Comparison of ENCODE assay signal across 20 cellular contexts in the genomic region with DNA sequence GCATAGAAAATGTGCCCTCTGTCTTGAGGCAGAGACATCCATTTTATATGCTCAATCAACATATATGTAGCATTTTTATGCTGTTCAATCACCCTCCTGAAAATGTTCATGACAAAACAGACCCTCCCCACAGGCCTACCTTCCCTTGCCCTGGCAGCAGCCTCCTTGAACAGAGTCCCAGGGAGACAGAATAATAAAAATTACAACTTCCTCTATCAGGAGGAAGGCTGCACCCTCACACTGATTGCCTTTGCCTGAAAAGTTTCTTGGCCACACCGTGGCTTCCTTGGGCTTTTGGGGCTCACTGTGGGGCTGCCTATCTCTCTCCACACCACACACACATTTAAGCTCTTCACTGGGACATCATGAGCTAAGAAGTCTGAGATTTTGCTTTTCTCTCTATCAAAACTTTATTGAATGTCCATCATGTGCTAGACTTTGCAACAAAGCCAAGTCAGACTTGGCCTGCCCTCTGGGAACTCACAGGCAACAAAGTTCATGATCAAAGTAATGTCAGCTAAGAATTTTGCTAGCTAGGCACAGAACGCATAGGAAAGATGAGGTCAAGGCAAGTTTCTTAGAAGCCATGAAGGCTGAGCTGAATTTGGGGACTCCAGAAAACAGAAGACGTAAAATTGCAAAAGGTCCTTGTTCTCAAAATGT.
DNase-seq lines count a peak whose midpoint lies in the region; ATAC-seq and TF ChIP-seq lines count a peak whose summit lies in the region.
"Had no signal": no experiment of that assay in that cellular context is flagged by ENCODE, and none has a peak within 500 bp of the region (broad histone marks: within the 10 kb centered on the region; RNA-seq: fewer than 3 reads in every experiment).

No MANE protein-coding gene starts in this region.

- no peaks in the 10 kb centered on the region for H3K27me3 ChIP-seq in lung (ENCODE audit: control insufficient read depth, insufficient read depth)
- peaks cover 0 to 7% (median 0%) of the 10 kb centered on the region in 7 donors for H3K27me3 ChIP-seq in spleen (replicated peaks in 1 of 7)
- H3K27me3 ChIP-seq: SJSA1 had no signal

- no peak for TF ChIP-seq POLR2A in spleen (IDR thresholded peaks at IDR 0.05)

- CTCF ChIA-PET in activated CD8-positive, alpha-beta memory T cell treated with anti-CD3 and anti-CD28 coated beads, Interleukin-2, amount 10 ng/mL, durations not matched to agents 7 days and 5 days (lab: Charles Lee), result no interaction called here
- CTCF ChIA-PET in activated B cell treated with CpG ODN at 0.5 μM for 24 hours (lab: Charles Lee), result no interaction called here

- intact Hi-C loops in activated B cell treated with CpG ODN at 0.5 μM for 24 hours (cut with micrococcal nuclease) (loop anchor here (5.0 kb wide), 1 partner anchor 485 kb away; no protein-coding TSS in a partner anchor), spleen (cut with DNase I; ENCODE audit: low total_unique reads) (no loop called here)

- TF ChIP-seq CTCF in activated B cell treated with CpG ODN at 0.5 μM for 24 hours (IDR thresholded peaks at IDR 0.05) (no peak), lung (IDR thresholded peaks at IDR 0.05; ENCODE audit: control extremely low read depth, extremely low read depth) (no peak), spleen (IDR thresholded peaks at IDR 0.05 in 8 of 11, conservative IDR thresholded peaks at IDR 0.05 in 3 of 11) (no peak)

- peaks cover 21% of the 10 kb centered on the region for H3K36me3 Mint-ChIP-seq in activated CD8-positive, alpha-beta memory T cell treated with anti-CD3 and anti-CD28 coated beads, Interleukin-2, amount 10 ng/mL, durations not matched to agents 7 days and 5 days
- no peaks in the 10 kb centered on the region for H3K36me3 Mint-ChIP-seq in activated B cell treated with CpG ODN at 0.5 μM for 24 hours (ENCODE audit: low read depth)

- DNase-seq in activated CD8-positive, alpha-beta memory T cell treated with anti-CD3 and anti-CD28 coated beads, Interleukin-2, amount 10 ng/mL, durations not matched to agents 7 days and 5 days, result peak; percentile 33
- DNase-seq in activated CD8-positive, alpha-beta memory T cell treated with anti-CD3 and anti-CD28 coated beads, Interleukin-2, amount 50 U/mL, for 48 hours, result no peak
- no peak for DNase-seq in activated B cell treated with CpG ODN at 0.5 μM for 24 hours
- peak; percentile 25 for DNase-seq in lung (ENCODE audit: low spot score)
- no peak for DNase-seq in D341Med (ENCODE audit: low spot score)
- DNase-seq in spleen, result no peak
- DNase-seq: DMS 273 treated with DMSO at 0.1 percent for 48 hours, GF-D8, H7, IMR-90, NCI-H1436, NCI-H2029, NCI-H2171, NCI-H446, NCI-H69, PC-9 had no signal

- no peak overlapping the region for H3K27ac Mint-ChIP-seq in activated CD8-positive, alpha-beta memory T cell treated with anti-CD3 and anti-CD28 coated beads, Interleukin-2, amount 10 ng/mL, durations not matched to agents 7 days and 5 days
- peak overlapping the region; percentile 59 for H3K27ac Mint-ChIP-seq in activated B cell treated with CpG ODN at 0.5 μM for 24 hours

- POLR2A ChIA-PET in activated B cell treated with CpG ODN at 0.5 μM for 24 hours (lab: Charles Lee), result interaction anchor here (0.6 to 8.2 kb wide), 4 partner anchors 53 to 101 kb away, joined by 3 to 100 read pairs (median 8); a partner anchor contains a TSS

- H3K27me3 Mint-ChIP-seq in activated CD8-positive, alpha-beta memory T cell treated with anti-CD3 and anti-CD28 coated beads, Interleukin-2, amount 10 ng/mL, durations not matched to agents 7 days and 5 days, result peaks cover 17% of the 10 kb centered on the region
- H3K27me3 Mint-ChIP-seq in activated B cell treated with CpG ODN at 0.5 μM for 24 hours, result peaks cover 5% of the 10 kb centered on the region

- peaks cover 0 to 3% of the 10 kb centered on the region in 2 donors for H3K4me1 ChIP-seq in lung (ENCODE audit: control insufficient read depth in 2 of 2, insufficient read depth in 2 of 2, low read length in 2 of 2)
- peaks cover 0 to 12% (median 0%) of the 10 kb centered on the region in 6 donors for H3K4me1 ChIP-seq in spleen

- no peak for ATAC-seq in activated CD8-positive, alpha-beta memory T cell treated with anti-CD3 and anti-CD28 coated beads, Interleukin-2, amount 10 ng/mL, durations not matched to agents 7 days and 5 days
- no peak for ATAC-seq in activated B cell treated with CpG ODN at 0.5 μM for 24 hours (ENCODE audit: low read depth)
- no peak for ATAC-seq in lung (ENCODE audit: insufficient read depth, low FRiP score)
- ATAC-seq in HG03565 (IDR thresholded peaks at IDR 0.05; ENCODE audit: unreplicated experiment), result no peak
- ATAC-seq: A549 had no signal

- peaks cover 0 to 1% of the 10 kb centered on the region in 2 donors for H3K9me3 ChIP-seq in lung (ENCODE audit: control insufficient read depth in 2 of 2, insufficient read depth in 1 of 2, low read length in 1 of 2)
- H3K9me3 ChIP-seq in spleen, result peaks cover 0 to 1% (median 0%) of the 10 kb centered on the region in 8 donors

- peaks cover 12% of the 10 kb centered on the region for H3K9me3 Mint-ChIP-seq in activated CD8-positive, alpha-beta memory T cell treated with anti-CD3 and anti-CD28 coated beads, Interleukin-2, amount 10 ng/mL, durations not matched to agents 7 days and 5 days (ENCODE audit: low read depth)
- no peaks in the 10 kb centered on the region for H3K9me3 Mint-ChIP-seq in activated B cell treated with CpG ODN at 0.5 μM for 24 hours

- H3K36me3 ChIP-seq in lung (ENCODE audit: control insufficient read depth in 2 of 2, insufficient read depth in 2 of 2, low read length in 2 of 2), result no peaks in the 10 kb centered on the region
- peaks cover 0 to under 1% (median 0%) of the 10 kb centered on the region in 6 donors for H3K36me3 ChIP-seq in spleen
- H3K36me3 ChIP-seq: BLaER1 treated with 17β-estradiol and CSF1 and Interleukin-3, amounts not matched to agents 10 nM and 100 nM had no signal

- H3K4me3 ChIP-seq in lung (no peak overlapping the region), spleen (no peak overlapping the region)
- H3K4me3 ChIP-seq: A549; BLaER1 treated with 17β-estradiol and CSF1 and Interleukin-3, amounts not matched to agents 10 nM and 100 nM; PC-9; SJSA1 had no signal

- H3K4me3 Mint-ChIP-seq in activated CD8-positive, alpha-beta memory T cell treated with anti-CD3 and anti-CD28 coated beads, Interleukin-2, amount 10 ng/mL, durations not matched to agents 7 days and 5 days, result no peak overlapping the region
- H3K4me3 Mint-ChIP-seq in activated B cell treated with CpG ODN at 0.5 μM for 24 hours, result no peak overlapping the region

- no peaks in the 10 kb centered on the region for H3K4me1 Mint-ChIP-seq in activated CD8-positive, alpha-beta memory T cell treated with anti-CD3 and anti-CD28 coated beads, Interleukin-2, amount 10 ng/mL, durations not matched to agents 7 days and 5 days
- peaks cover 57% of the 10 kb centered on the region for H3K4me1 Mint-ChIP-seq in activated B cell treated with CpG ODN at 0.5 μM for 24 hours

- H3K27ac ChIP-seq in lung (ENCODE audit: low read depth in 1 of 2, low read length in 1 of 2), result no peak overlapping the region
- no peak overlapping the region for H3K27ac ChIP-seq in spleen
- H3K27ac ChIP-seq: A549; BLaER1 treated with 17β-estradiol and CSF1 and Interleukin-3, amounts not matched to agents 10 nM and 100 nM; PC-9; SJSA1 had no signal

- WGBS in lung, 2 donors, result 65 to 70% methylated on average over 3 of the region's 3 CpGs
- 59 to 67% (median 65%) methylated on average over 3 of the region's 3 CpGs for WGBS in spleen, 5 donors

Comparison
In these comparisons a context has a peak if more than half of its experiments do, and no peak if none do; other contexts are left out.
1. DNase-seq: peak in activated CD8-positive, alpha-beta memory T cell treated with anti-CD3 and anti-CD28 coated beads, Interleukin-2, amount 10 ng/mL, durations not matched to agents 7 days and 5 days (single experiment) and lung (single experiment); none in activated CD8-positive, alpha-beta memory T cell treated with anti-CD3 and anti-CD28 coated beads, Interleukin-2, amount 50 U/mL, for 48 hours (single experiment), activated B cell treated with CpG ODN at 0.5 μM for 24 hours (single experiment), D341Med (single experiment) and spleen (single experiment).